8 cellular contexts compared by ENCODE assay signal in genomic region chr6:167827588-167828324, GRCh38. TPM values are rescaled to one million over a fixed set of nuclear protein-coding genes. Genes with fewer than 3 reads are reported as not detected.
DNase-seq lines count a peak whose midpoint lies in the region; ATAC-seq lines count a peak whose summit lies in the region.

No MANE protein-coding gene starts in this region.

- WGBS in right cardiac atrium, result 2% methylated on average over 50 of the region's 50 CpGs

- H3K27ac ChIP-seq in right cardiac atrium (ENCODE audit: low read length), result peak overlapping the region; percentile 85

- H3K4me3 ChIP-seq in right cardiac atrium (ENCODE audit: low read length), result peak overlapping the region; percentile 99

- ATAC-seq in GM18867 (IDR thresholded peaks at IDR 0.05; ENCODE audit: unreplicated experiment) (peak; percentile 32), HG03135 (IDR thresholded peaks at IDR 0.05; ENCODE audit: unreplicated experiment) (peak; percentile 33), right cardiac atrium (peak; percentile 46 to 60)

- no peaks in the 10 kb centered on the region for H3K27me3 ChIP-seq in right cardiac atrium (ENCODE audit: control insufficient read depth, insufficient read depth)

- intact Hi-C loops in right cardiac atrium (cut with DNase I) (no loop called here), posterior cingulate gyrus (cut with DNase I) (loop anchor here (5.0 to 10.0 kb wide), 3 partner anchors 65 to 145 kb away; no protein-coding TSS in a partner anchor)

- H3K9me3 ChIP-seq in right cardiac atrium (ENCODE audit: control insufficient read depth, low read length), result no peaks in the 10 kb centered on the region

- DNase-seq in Ammon's horn (ENCODE audit: low spot score), result peak; percentile 50
- peak; percentile 73 for DNase-seq in RPMI8226
- DNase-seq in astrocyte of the hippocampus (ENCODE audit: low read depth, low spot score), result peak; percentile 70
- peak; percentile 50 to 81 (median 77) for DNase-seq in right cardiac atrium
- peak in 8 of 10 donors; percentile 24 to 88 (median 57) for DNase-seq in posterior cingulate gyrus
- DNase-seq in GOT3 (lab: John Stamatoyannopoulos, UW), result no peak

- peaks cover 6% of the 10 kb centered on the region for H3K4me1 ChIP-seq in right cardiac atrium (ENCODE audit: control insufficient read depth, insufficient read depth, low read length)

RNA-seq across cellular contexts. Expression of gene AFDN, which starts 1.0 kb away (rescaled TPM):
- 10 to 100 TPM; 45.3 to 58.0 (median 48.9) TPM for total RNA-seq in right cardiac atrium
- 23.0 TPM for polyA plus RNA-seq in right cardiac atrium
